Comparison of ENCODE assay signal across 30 cellular contexts in the genomic region with DNA sequence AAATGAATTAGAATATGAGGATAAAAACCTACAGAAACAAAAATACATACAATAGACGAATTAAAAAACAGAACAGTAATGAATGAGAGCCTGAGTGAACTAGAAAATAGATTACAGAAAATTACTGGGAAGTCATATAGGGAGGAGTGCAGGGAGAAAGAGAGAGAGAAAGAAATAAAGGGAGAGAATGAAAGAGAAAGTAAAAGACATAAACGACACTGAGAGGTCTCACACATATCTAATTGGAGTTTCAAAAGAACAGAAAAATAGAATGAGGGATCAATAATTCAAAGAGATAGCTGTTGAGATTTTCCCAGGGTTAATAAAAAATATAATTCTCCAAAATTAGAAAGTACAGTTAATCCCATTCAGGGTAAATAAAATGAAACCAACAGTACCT.
DNase-seq lines count a peak whose midpoint lies in the region; ATAC-seq, FAIRE-seq and TF ChIP-seq lines count a peak whose summit lies in the region.
"Had no signal": no experiment of that assay in that cellular context is flagged by ENCODE, and none has a peak within 500 bp of the region (broad histone marks: within the 10 kb centered on the region; RNA-seq: fewer than 3 reads in every experiment).

No MANE protein-coding gene starts in this region.

- no peaks in the 10 kb centered on the region for H3K27me3 Mint-ChIP-seq in natural killer cell treated with Interleukin-12 subunit alpha and Interleukin-12 subunit beta and Interleukin-15 and Interleukin-18, amount 100 ng/mL, for 72 hours
- H3K27me3 Mint-ChIP-seq: activated CD8-positive, alpha-beta T cell treated with anti-CD3 and anti-CD28 coated beads for 36 hours; activated T-cell treated with anti-CD3 and anti-CD28 coated beads, Interleukin-2, amount 50 U/mL, for 24 hours; central memory CD8-positive, alpha-beta T cell had no signal

- H3K9me3 ChIP-seq in SK-N-SH, result no peaks in the 10 kb centered on the region
- H3K9me3 ChIP-seq in Loucy (ENCODE audit: insufficient read depth, low read depth, low read length), result no peaks in the 10 kb centered on the region
- H3K9me3 ChIP-seq in GM12878 (replicated peaks; ENCODE audit: control insufficient read depth, insufficient read depth, low read length), result no peaks in the 10 kb centered on the region
- H3K9me3 ChIP-seq in smooth muscle cell (replicated peaks; ENCODE audit: low read depth), result no peaks in the 10 kb centered on the region
- no peaks in the 10 kb centered on the region for H3K9me3 ChIP-seq in left lung
- no peaks in the 10 kb centered on the region for H3K9me3 ChIP-seq in thyroid gland
- H3K9me3 ChIP-seq: ascending aorta, BE2C, HAP-1, neutrophil, spleen had no signal

- TF ChIP-seq POLR2A in GM12878 (IDR thresholded peaks at IDR 0.05; ENCODE audit: low read depth, low read length), result no peak
- TF ChIP-seq POLR2A in thyroid gland (IDR thresholded peaks at IDR 0.05), result no peak

- ATAC-seq in SK-N-SH treated with all-trans-retinoic acid at 6 μM for 48 hours, result no peak
- ATAC-seq in GM12878, result peak; percentile 42; the same call in 2 of the 3 replicates
- ATAC-seq in left lung, result no peak
- ATAC-seq in natural killer cell treated with Interleukin-12 subunit alpha and Interleukin-12 subunit beta and Interleukin-15 and Interleukin-18, amount 100 ng/mL, for 72 hours, result no peak
- ATAC-seq: activated CD4-positive, CD25-positive, alpha-beta regulatory T cell treated with anti-CD3 and anti-CD28 coated beads, Interleukin-2, amount 50 U/mL, for 24 hours; activated CD8-positive, alpha-beta T cell treated with anti-CD3 and anti-CD28 coated beads for 36 hours had no signal

- TF ChIP-seq EP300 in SK-N-SH (IDR thresholded peaks at IDR 0.05; ENCODE audit: borderline replicate concordance in 1 of 2, low read depth in 1 of 2, low read length in 1 of 2), result no peak
- no peak for TF ChIP-seq EP300 in GM12878 (IDR thresholded peaks at IDR 0.05; ENCODE audit: borderline replicate concordance in 1 of 2, control insufficient read depth in 1 of 2, low read depth in 2 of 2, low read length in 2 of 2)

- intact Hi-C loops in GM12878 (cut with micrococcal nuclease; ENCODE audit: unreplicated experiment) (no loop called here), left lung (cut with DNase I) (no loop called here), thyroid gland (cut with DNase I) (no loop called here)

- no peak overlapping the region for H3K4me3 ChIP-seq in SK-N-SH (ENCODE audit: low read depth in 2 of 2, low read length in 1 of 2)
- H3K4me3 ChIP-seq in Loucy (ENCODE audit: low read length, poor library complexity, severe bottlenecking), result peak overlapping the region; percentile 60
- no peak overlapping the region for H3K4me3 ChIP-seq in GM12878
- peak overlapping the region; percentile 6 for H3K4me3 ChIP-seq in smooth muscle cell
- H3K4me3 ChIP-seq in left lung, result no peak overlapping the region
- H3K4me3 ChIP-seq in thyroid gland (replicated peaks in 1 of 3), result no peak overlapping the region
- H3K4me3 ChIP-seq: ascending aorta, HAP-1, spleen had no signal

- no peak overlapping the region for H3K4me3 Mint-ChIP-seq in natural killer cell treated with Interleukin-12 subunit alpha and Interleukin-12 subunit beta and Interleukin-15 and Interleukin-18, amount 100 ng/mL, for 72 hours
- H3K4me3 Mint-ChIP-seq: activated CD8-positive, alpha-beta T cell treated with anti-CD3 and anti-CD28 coated beads for 36 hours; activated T-cell treated with anti-CD3 and anti-CD28 coated beads, Interleukin-2, amount 50 U/mL, for 24 hours; central memory CD8-positive, alpha-beta T cell had no signal

- 57% methylated on average over 2 of the region's 2 CpGs for WGBS in SK-N-SH (ENCODE audit: low lambda C conversion rate)
- 0% methylated on average over 2 of the region's 2 CpGs for WGBS in GM12878 (ENCODE audit: insufficient coverage, insufficient replicate concordance, low lambda C conversion rate, missing lambda C conversion rate)
- 68% methylated on average over 2 of the region's 2 CpGs for WGBS in smooth muscle cell (ENCODE audit: low lambda C conversion rate)
- 79% methylated on average over 2 of the region's 2 CpGs for WGBS in thyroid gland, 2 donors

- TF ChIP-seq RAD21 in SK-N-SH (IDR thresholded peaks at IDR 0.05; ENCODE audit: low read length) (no peak), GM12878 (IDR thresholded peaks at IDR 0.05; ENCODE audit: insufficient read depth, low read depth, low read length) (no peak)

- SMC1A ChIA-PET in GM12878 (lab: Charles Lee; ENCODE audit: uncharacterized antibody, unreplicated experiment), result interaction anchor here (1.3 kb wide), 1 partner anchor 359 kb away, joined by 3 read pairs; no protein-coding TSS in a partner anchor

- H3K79me2 ChIP-seq in SK-N-SH (ENCODE audit: insufficient read depth) (no peaks in the 10 kb centered on the region), Loucy (ENCODE audit: insufficient read depth, low read length) (no peaks in the 10 kb centered on the region), GM12878 (ENCODE audit: control insufficient read depth, insufficient read depth, low read length) (no peaks in the 10 kb centered on the region), smooth muscle cell (ENCODE audit: low read depth) (no peaks in the 10 kb centered on the region)

- H3K9me3 Mint-ChIP-seq in natural killer cell treated with Interleukin-12 subunit alpha and Interleukin-12 subunit beta and Interleukin-15 and Interleukin-18, amount 100 ng/mL, for 72 hours, result peaks cover 9% of the 10 kb centered on the region
- H3K9me3 Mint-ChIP-seq: activated T-cell treated with anti-CD3 and anti-CD28 coated beads, Interleukin-2, amount 50 U/mL, for 24 hours had no signal

- H3K36me3 ChIP-seq in SK-N-SH (replicated peaks in 1 of 2; ENCODE audit: control insufficient read depth in 1 of 2, insufficient read depth in 2 of 2, low read length in 1 of 2), result no peaks in the 10 kb centered on the region
- no peaks in the 10 kb centered on the region for H3K36me3 ChIP-seq in Loucy (ENCODE audit: insufficient read depth, low read length)
- H3K36me3 ChIP-seq in GM12878 (ENCODE audit: control insufficient read depth in 2 of 2, insufficient read depth in 2 of 2, low read length in 1 of 2), result no peaks in the 10 kb centered on the region
- H3K36me3 ChIP-seq in smooth muscle cell (ENCODE audit: low read depth), result no peaks in the 10 kb centered on the region
- no peaks in the 10 kb centered on the region for H3K36me3 ChIP-seq in left lung
- no peaks in the 10 kb centered on the region for H3K36me3 ChIP-seq in thyroid gland
- H3K36me3 ChIP-seq: ascending aorta, BE2C, HAP-1, neutrophil, spleen had no signal

- H2AFZ ChIP-seq in SK-N-SH (ENCODE audit: low read depth) (peak overlapping the region; percentile 31), Loucy (ENCODE audit: low read length) (peak overlapping the region; percentile 56), GM12878 (ENCODE audit: control insufficient read depth, low read depth, low read length) (peak overlapping the region; percentile 51), smooth muscle cell (ENCODE audit: low read depth) (peak overlapping the region; percentile 39)

- DNase-seq in SK-N-SH, result no peak
- DNase-seq in GM12878 (ENCODE audit: low read depth, low spot score), result no peak
- no peak for DNase-seq in smooth muscle cell (lab: John Stamatoyannopoulos, UW; ENCODE audit: unreplicated experiment)
- DNase-seq in left lung, result no peak
- no peak for DNase-seq in thyroid gland
- no peak for DNase-seq in natural killer cell treated with Interleukin-12 subunit alpha and Interleukin-12 subunit beta and Interleukin-15 and Interleukin-18, amount 100 ng/mL, for 72 hours (ENCODE audit: low spot score)
- DNase-seq: activated CD8-positive, alpha-beta T cell treated with anti-CD3 and anti-CD28 coated beads for 36 hours; activated naive CD4-positive, alpha-beta T cell treated with anti-CD3 and anti-CD28 coated beads, Interleukin-2, amount 50 U/mL, for 16 hours; activated T-cell treated with anti-CD3 and anti-CD28 coated beads, Interleukin-2, amount 50 U/mL, for 24 hours; BE2C; foreskin fibroblast; hypothalamus; KBM-7; NCI-H1048; NCI-H187 treated with DMSO at 0.1 percent for 48 hours; NCI-H526 treated with DMSO at 0.1 percent for 48 hours; SHP77; spleen; stimulated activated CD4-positive, alpha-beta T cell treated with anti-CD3 and anti-CD28 coated beads, Interleukin-4, amount 100 ng/mL, for 1 hour; stimulated activated naive CD4-positive, alpha-beta T cell had no signal

- H3K27me3 ChIP-seq in SK-N-SH (ENCODE audit: insufficient read depth), result no peaks in the 10 kb centered on the region
- no peaks in the 10 kb centered on the region for H3K27me3 ChIP-seq in Loucy (ENCODE audit: insufficient read depth, low read length, poor library complexity, severe bottlenecking)
- H3K27me3 ChIP-seq in GM12878 (replicated peaks in 1 of 2; ENCODE audit: control insufficient read depth in 2 of 2, insufficient read depth in 2 of 2, low read length in 1 of 2), result no peaks in the 10 kb centered on the region
- no peaks in the 10 kb centered on the region for H3K27me3 ChIP-seq in smooth muscle cell (ENCODE audit: low read depth)
- no peaks in the 10 kb centered on the region for H3K27me3 ChIP-seq in left lung
- H3K27me3 ChIP-seq in thyroid gland, result no peaks in the 10 kb centered on the region
- H3K27me3 ChIP-seq: ascending aorta, BE2C, neutrophil, spleen had no signal

- no peak overlapping the region for H3K9ac ChIP-seq in SK-N-SH
- H3K9ac ChIP-seq in Loucy (ENCODE audit: low read depth, low read length, poor library complexity, severe bottlenecking), result peak overlapping the region; percentile 46
- no peak overlapping the region for H3K9ac ChIP-seq in GM12878 (ENCODE audit: control insufficient read depth, insufficient read depth, low read length)
- H3K9ac ChIP-seq in smooth muscle cell (ENCODE audit: low read depth), result no peak overlapping the region

- H3K9me2 ChIP-seq in SK-N-SH (no peaks in the 10 kb centered on the region), Loucy (replicated peaks; ENCODE audit: low read depth, low read length) (no peaks in the 10 kb centered on the region)

- no peak overlapping the region for H3K4me2 ChIP-seq in SK-N-SH
- peak overlapping the region; percentile 42 for H3K4me2 ChIP-seq in Loucy (ENCODE audit: low read depth, low read length, poor library complexity, severe bottlenecking)
- no peak overlapping the region for H3K4me2 ChIP-seq in GM12878 (ENCODE audit: control insufficient read depth, insufficient read depth)
- peak overlapping the region; percentile 31 for H3K4me2 ChIP-seq in smooth muscle cell

- H3F3A ChIP-seq in SK-N-SH (replicated peaks; ENCODE audit: insufficient read depth) (no peaks in the 10 kb centered on the region), Loucy (ENCODE audit: low read depth) (no peaks in the 10 kb centered on the region), smooth muscle cell (ENCODE audit: low read depth) (no peaks in the 10 kb centered on the region)

- BruUV-seq in GM12878 (replicated peaks; lab: Mats Ljungman, UMichigan), result no TSS peak

- no peak overlapping the region for H3K27ac ChIP-seq in SK-N-SH (ENCODE audit: low read depth in 2 of 2, low read length in 1 of 2)
- no peak overlapping the region for H3K27ac ChIP-seq in GM12878 (ENCODE audit: control insufficient read depth, insufficient read depth)
- H3K27ac ChIP-seq in smooth muscle cell (ENCODE audit: low read depth), result no peak overlapping the region
- H3K27ac ChIP-seq in left lung, result no peak overlapping the region
- no peak overlapping the region for H3K27ac ChIP-seq in thyroid gland
- H3K27ac ChIP-seq: 22Rv1, ascending aorta, epithelial cell of prostate, neutrophil, spleen had no signal

- CTCF ChIA-PET in SK-N-SH (lab: Yijun Ruan, JAX) (no interaction called here), GM12878 (lab: Yijun Ruan, JAX) (interaction anchor here (1.2 kb wide), 1 partner anchor 8 kb away, joined by 3 read pairs; no protein-coding TSS in a partner anchor)

- in situ Hi-C loops in GM12878 (cut with MboI), result no loop called here

- RAD21 ChIA-PET in GM12878 (lab: Charles Lee; ENCODE audit: unreplicated experiment), result no interaction called here

- no peaks in the 10 kb centered on the region for H3K36me3 Mint-ChIP-seq in natural killer cell treated with Interleukin-12 subunit alpha and Interleukin-12 subunit beta and Interleukin-15 and Interleukin-18, amount 100 ng/mL, for 72 hours

- no peaks in the 10 kb centered on the region for H3K4me1 ChIP-seq in SK-N-SH (ENCODE audit: control insufficient read depth in 1 of 2, insufficient read depth in 2 of 2, low read depth in 1 of 2, low read length in 1 of 2)
- H3K4me1 ChIP-seq in Loucy (ENCODE audit: insufficient read depth, low read length, poor library complexity, severe bottlenecking), result peaks cover 3% of the 10 kb centered on the region
- H3K4me1 ChIP-seq in GM12878 (ENCODE audit: control insufficient read depth, insufficient read depth, low read length), result no peaks in the 10 kb centered on the region
- no peaks in the 10 kb centered on the region for H3K4me1 ChIP-seq in smooth muscle cell (ENCODE audit: low read depth)
- H3K4me1 ChIP-seq in left lung, result no peaks in the 10 kb centered on the region
- H3K4me1 ChIP-seq in thyroid gland, result no peaks in the 10 kb centered on the region
- H3K4me1 ChIP-seq: ascending aorta, HAP-1 had no signal

- POLR2A ChIA-PET in SK-N-SH (lab: Yijun Ruan, JAX) (no interaction called here), GM12878 (lab: Charles Lee) (no interaction called here)

- no peak for TF ChIP-seq CTCF in SK-N-SH (IDR thresholded peaks at IDR 0.05)
- no peak for TF ChIP-seq CTCF in Loucy (conservative IDR thresholded peaks at IDR 0.05; ENCODE audit: low read length)
- no peak for TF ChIP-seq CTCF in GM12878 (IDR thresholded peaks at IDR 0.05 in 2 of 3, conservative IDR thresholded peaks at IDR 0.05 in 1 of 3; ENCODE audit: control insufficient read depth in 2 of 3, extremely low read depth in 1 of 3, insufficient read depth in 1 of 3, low read depth in 3 of 3, low read length in 3 of 3)
- TF ChIP-seq CTCF in smooth muscle cell (IDR thresholded peaks at IDR 0.05; ENCODE audit: borderline replicate concordance, insufficient read depth, poor library complexity, severe bottlenecking), result no peak
- TF ChIP-seq CTCF in left lung (IDR thresholded peaks at IDR 0.05), result no peak
- no peak for TF ChIP-seq CTCF in thyroid gland (IDR thresholded peaks at IDR 0.05)

- H4K20me1 ChIP-seq in SK-N-SH (ENCODE audit: insufficient read depth), result no peaks in the 10 kb centered on the region
- no peaks in the 10 kb centered on the region for H4K20me1 ChIP-seq in Loucy (ENCODE audit: insufficient read depth, low read length, poor library complexity, severe bottlenecking)
- no peaks in the 10 kb centered on the region for H4K20me1 ChIP-seq in GM12878 (ENCODE audit: control insufficient read depth, insufficient read depth)
- H4K20me1 ChIP-seq in smooth muscle cell (ENCODE audit: low read depth), result no peaks in the 10 kb centered on the region

- FAIRE-seq in GM12878 (lab: Jason Lieb, UNC), result no peak
- FAIRE-seq: islet of Langerhans had no signal

- no peaks in the 10 kb centered on the region for H3K4me1 Mint-ChIP-seq in natural killer cell treated with Interleukin-12 subunit alpha and Interleukin-12 subunit beta and Interleukin-15 and Interleukin-18, amount 100 ng/mL, for 72 hours (ENCODE audit: low read depth in 2 of 2)
- H3K4me1 Mint-ChIP-seq: central memory CD8-positive, alpha-beta T cell had no signal

- H3K27ac Mint-ChIP-seq in natural killer cell treated with Interleukin-12 subunit alpha and Interleukin-12 subunit beta and Interleukin-15 and Interleukin-18, amount 100 ng/mL, for 72 hours, result no peak overlapping the region
- H3K27ac Mint-ChIP-seq: activated CD8-positive, alpha-beta T cell treated with anti-CD3 and anti-CD28 coated beads for 36 hours; activated T-cell treated with anti-CD3 and anti-CD28 coated beads, Interleukin-2, amount 50 U/mL, for 24 hours had no signal

Comparison
In these comparisons a context has a peak if more than half of its experiments do, and no peak if none do; other contexts are left out.
1. H3K4me2 ChIP-seq: peak in Loucy (single experiment) and smooth muscle cell (single experiment); none in SK-N-SH (single experiment) and GM12878 (single experiment).
2. H3K4me3 ChIP-seq: peak in Loucy (single experiment) and smooth muscle cell (single experiment); none in SK-N-SH (0 of 2), GM12878 (single experiment), left lung (0 of 2) and thyroid gland (0 of 3).
3. Peak in every context shown above with its lines, with median percentiles within 50 percentile points of each other: H2AFZ ChIP-seq.